1 cellular context compared by ENCODE assay signal in genomic region chr1:93179886-93180722, GRCh38.
TF ChIP-seq lines count a peak whose summit lies in the region.

TSS of gene TMED5 (minus strand) at chr1:93180413. CDS start at chr1:93180242, 171 bp downstream.

TF ChIP-seq in GM12878, 131 proteins besides CTCF, POLR2A, EP300 and RAD21 (continued from another document and continues in another):
- TF ChIP-seq ZNF687 (IDR thresholded peaks at IDR 0.05) (no peak; the same call in 1 of the 2 replicates), EGR1 (IDR thresholded peaks at IDR 0.05; ENCODE audit: borderline replicate concordance in 1 of 2, low read depth in 2 of 2, low read length in 2 of 2) (peak; percentile 23 to 53; a peak in 2 of 3 replicates), FOS (IDR thresholded peaks at IDR 0.05; ENCODE audit: borderline replicate concordance, extremely low read depth, insufficient read length) (no peak), NR2C2 (IDR thresholded peaks at IDR 0.05; ENCODE audit: borderline replicate concordance, control insufficient read depth, insufficient read length, low read depth) (no peak), CEBPB (IDR thresholded peaks at IDR 0.05; ENCODE audit: borderline replicate concordance in 1 of 2, low read depth in 2 of 2, low read length in 2 of 2) (no peak), HSF1 (IDR thresholded peaks at IDR 0.05; ENCODE audit: low read depth, low read length) (no peak), PKNOX1 (IDR thresholded peaks at IDR 0.05) (no peak; the same call in 1 of the 2 replicates), USF2 (IDR thresholded peaks at IDR 0.05; ENCODE audit: borderline replicate concordance, low read depth, low read length) (no peak; the same call in 1 of the 2 replicates), SRF (IDR thresholded peaks at IDR 0.05; ENCODE audit: low read depth in 2 of 2, low read length in 2 of 2) (0 out of 4 replicates have a peak, but pooled peaks of 1 of the 2 experiments have one; percentile 25), MTA3 (IDR thresholded peaks at IDR 0.05; ENCODE audit: borderline replicate concordance, low read length) (no peak), IKZF2 (IDR thresholded peaks at IDR 0.05) (peak; percentile 59 to 65; a peak in 3 of 4 replicates), MXI1 (IDR thresholded peaks at IDR 0.05; ENCODE audit: low read depth, low read length) (no peak), RELA (IDR thresholded peaks at IDR 0.05; ENCODE audit: borderline replicate concordance, partially characterized antibody) (peak; percentile 10), RUNX3 (IDR thresholded peaks at IDR 0.05; ENCODE audit: low read length) (peak; percentile 58), PBX3 (IDR thresholded peaks at IDR 0.05; ENCODE audit: insufficient replicate concordance, low read depth, low read length) (no peak), MEF2B (IDR thresholded peaks at IDR 0.05; ENCODE audit: partially characterized antibody, poor library complexity, severe bottlenecking) (peak; percentile 41), E2F4 (IDR thresholded peaks at IDR 0.05; ENCODE audit: low read depth, low read length) (no peak; the same call in none of the 2 replicates), SMC3 (IDR thresholded peaks at IDR 0.05; ENCODE audit: borderline replicate concordance, low read length) (no peak), HCFC1 (IDR thresholded peaks at IDR 0.05; ENCODE audit: low read length) (peak; percentile 91), IRF4 (IDR thresholded peaks at IDR 0.05; ENCODE audit: low read depth, low read length) (no peak), HDAC6 (IDR thresholded peaks at IDR 0.05; ENCODE audit: unreplicated experiment) (peak; percentile 69), SKIL (IDR thresholded peaks at IDR 0.05; ENCODE audit: low read depth, poor library complexity, severe bottlenecking) (peak; percentile 22), NFYA (IDR thresholded peaks at IDR 0.05; ENCODE audit: borderline replicate concordance, low read depth, low read length) (no peak), PRDM15 (CRISPR knock-in tag; IDR thresholded peaks at IDR 0.05) (no peak), ZBTB33 (IDR thresholded peaks at IDR 0.05) (no peak), RCOR1 (conservative IDR thresholded peaks at IDR 0.05; ENCODE audit: low read depth, low read length) (0 out of 2 replicates have a peak, but pooled peaks have one; percentile 13), RB1 (IDR thresholded peaks at IDR 0.05; ENCODE audit: borderline replicate concordance) (0 out of 2 replicates have a peak, but pooled peaks have one; percentile 17), GABPA (IDR thresholded peaks at IDR 0.05; ENCODE audit: low read depth) (peak; percentile 34; the same call in 1 of the 2 replicates), SP1 (IDR thresholded peaks at IDR 0.05; ENCODE audit: low read depth, low read length) (peak; percentile 54), PAX5 (IDR thresholded peaks at IDR 0.05; ENCODE audit: borderline replicate concordance, low read depth, low read length) (no peak; the same call in 1 of the 2 replicates), ZBTB40 (IDR thresholded peaks at IDR 0.05; ENCODE audit: borderline replicate concordance) (0 out of 2 replicates have a peak, but pooled peaks have one; percentile 10)
